Comparison of ENCODE assay signal across 17 cellular contexts in genomic region chrX:68835104-68835442, GRCh38. TPM values are rescaled to one million over a fixed set of nuclear protein-coding genes. Genes with fewer than 3 reads are reported as not detected.
DNase-seq lines count a peak whose midpoint lies in the region; ATAC-seq and TF ChIP-seq lines count a peak whose summit lies in the region.
"Had no signal": no experiment of that assay in that cellular context is flagged by ENCODE, and none has a peak within 500 bp of the region (broad histone marks: within the 10 kb centered on the region; RNA-seq: fewer than 3 reads in every experiment).

No MANE protein-coding gene starts in this region.

- H3K4me2 ChIP-seq in neural cell (ENCODE audit: low read length) = no peak overlapping the region

- intact Hi-C loops in MCF 10A (cut with micrococcal nuclease) (loop anchor here (10.0 kb wide), 1 partner anchor 100 kb away; no protein-coding TSS in a partner anchor), breast epithelium (cut with DNase I; ENCODE audit: low total_unique reads) (no loop called here), transverse colon (cut with DNase I; ENCODE audit: low total_unique reads) (no loop called here)

- TF ChIP-seq CTCF in MCF 10A (IDR thresholded peaks at IDR 0.05; ENCODE audit: unreplicated experiment) (no peak), breast epithelium (IDR thresholded peaks at IDR 0.05) (no peak), coronary artery (IDR thresholded peaks at IDR 0.05) (no peak), neural cell (IDR thresholded peaks at IDR 0.05; ENCODE audit: poor library complexity, severe bottlenecking) (no peak), transverse colon (IDR thresholded peaks at IDR 0.05) (no peak)

- H3K9me2 ChIP-seq in neural cell (ENCODE audit: insufficient read depth, low read length) = no peaks in the 10 kb centered on the region

- H2AFZ ChIP-seq in neural cell (ENCODE audit: low read depth, low read length) = no peak overlapping the region

- H3K9me3 Mint-ChIP-seq in MCF 10A (ENCODE audit: unreplicated experiment) = peaks cover 6% of the 10 kb centered on the region

- no peak overlapping the region for H3K4me3 Mint-ChIP-seq in MCF 10A (ENCODE audit: unreplicated experiment)
- H3K4me3 Mint-ChIP-seq: CD14-positive monocyte had no signal

- H3K27ac Mint-ChIP-seq in MCF 10A (ENCODE audit: low read depth, unreplicated experiment) = peak overlapping the region; percentile 74
- H3K27ac Mint-ChIP-seq: CD14-positive monocyte had no signal

- CTCF ChIA-PET in MCF 10A (lab: Yijun Ruan, JAX) = interaction anchor here (1.0 to 1.5 kb wide), 3 partner anchors 11 to 226 kb away, joined by 3 to 6 read pairs (median 4); no protein-coding TSS in a partner anchor

- ATAC-seq in HG03354 (IDR thresholded peaks at IDR 0.05; ENCODE audit: poor library complexity, severe bottlenecking, unreplicated experiment) = no peak
- ATAC-seq: PC-3, Right ventricle myocardium inferior had no signal

- H3K36me3 Mint-ChIP-seq in MCF 10A (ENCODE audit: insufficient read depth, unreplicated experiment) = peaks cover 16% of the 10 kb centered on the region

- H3K27me3 ChIP-seq in breast epithelium (peaks cover 0 to 61% of the 10 kb centered on the region in 2 donors), neural cell (ENCODE audit: insufficient read depth, low read depth, low read length) (no peaks in the 10 kb centered on the region), transverse colon (no peaks in the 10 kb centered on the region)

- no peaks in the 10 kb centered on the region for H3F3A ChIP-seq in neural cell (ENCODE audit: insufficient read depth, low read length, poor library complexity, severe bottlenecking)

- no peaks in the 10 kb centered on the region for H4K20me1 ChIP-seq in neural cell (ENCODE audit: insufficient read depth)

- POLR2A ChIA-PET in MCF 10A (lab: Yijun Ruan, JAX) = no interaction called here

- no peak for TF ChIP-seq RAD21 in neural cell (conservative IDR thresholded peaks at IDR 0.05)

- H3K9ac ChIP-seq in neural cell (ENCODE audit: low read length) = no peak overlapping the region

- peaks cover 12% of the 10 kb centered on the region for H3K4me1 Mint-ChIP-seq in MCF 10A (ENCODE audit: insufficient read depth, unreplicated experiment)

- in situ Hi-C loops in transverse colon (cut with MboI; ENCODE audit: low pct_ligation_motif_present in 1 of 4, low pct_unique_long_range_greater_than_20kb in 1 of 4, low sequenced_read_pairs in 3 of 4) = no loop called here

- no peak overlapping the region for H3K27ac ChIP-seq in breast epithelium
- H3K27ac ChIP-seq in coronary artery = no peak overlapping the region
- H3K27ac ChIP-seq in neural cell (ENCODE audit: low read length) = no peak overlapping the region
- peak overlapping the region; percentile 84 to 94 (median 87) for H3K27ac ChIP-seq in transverse colon

- H3K9me3 ChIP-seq in breast epithelium (no peaks in the 10 kb centered on the region), neural cell (ENCODE audit: low read length) (no peaks in the 10 kb centered on the region), transverse colon (no peaks in the 10 kb centered on the region)
- H3K9me3 ChIP-seq: Caco-2 had no signal

- 64% methylated on average over 3 of the region's 3 CpGs; no CpG with 5 or more reads in 1 of the 2 donors for WGBS in transverse colon (ENCODE audit: low coverage in 1 of 2), 2 donors

- H3K4me3 ChIP-seq in breast epithelium = no peak overlapping the region
- no peak overlapping the region for H3K4me3 ChIP-seq in coronary artery
- peak overlapping the region; percentile 28 for H3K4me3 ChIP-seq in neural cell (ENCODE audit: low read length)
- H3K4me3 ChIP-seq in transverse colon = no peak overlapping the region

- TF ChIP-seq EP300 in neural cell (conservative IDR thresholded peaks at IDR 0.05; ENCODE audit: poor library complexity, severe bottlenecking) = no peak
- no peak for TF ChIP-seq EP300 in transverse colon (IDR thresholded peaks at IDR 0.05; ENCODE audit: low read depth)

- no peaks in the 10 kb centered on the region for H3K4me1 ChIP-seq in breast epithelium
- peaks cover 7 to 40% (median 25%) of the 10 kb centered on the region in 4 donors for H3K4me1 ChIP-seq in transverse colon
- H3K4me1 ChIP-seq: Caco-2 had no signal

- BruUV-seq in MCF 10A (replicated peaks; lab: Mats Ljungman, UMichigan) = no TSS peak

- TF ChIP-seq POLR2A in breast epithelium (IDR thresholded peaks at IDR 0.05) (no peak), transverse colon (IDR thresholded peaks at IDR 0.05) (no peak)

- H3K79me2 ChIP-seq in neural cell (replicated peaks; ENCODE audit: insufficient read depth, low read length) = peaks cover 79% of the 10 kb centered on the region

- H3K27me3 Mint-ChIP-seq in MCF 10A (ENCODE audit: insufficient read depth, unreplicated experiment) = peaks cover 30% of the 10 kb centered on the region

- no peaks in the 10 kb centered on the region for H3K36me3 ChIP-seq in breast epithelium
- no peaks in the 10 kb centered on the region for H3K36me3 ChIP-seq in neural cell (ENCODE audit: insufficient read depth, low read length)
- H3K36me3 ChIP-seq in transverse colon = no peaks in the 10 kb centered on the region

- DNase-seq in MCF 10A (ENCODE audit: unreplicated experiment) = no peak
- DNase-seq in breast epithelium (ENCODE audit: low spot score in 2 of 2) = no peak
- DNase-seq in coronary artery (ENCODE audit: low spot score) = peak; percentile 35
- DNase-seq in transverse colon = no peak
- DNase-seq in retina = no peak
- no peak for DNase-seq in COLO829 (ENCODE audit: low spot score)
- DNase-seq: Caco-2, NCI-H1092, NCI-H1694, NCI-H2107, NCI-H345, NCI-H69, PC-3 had no signal

TF ChIP-seq in neural cell, 6 proteins besides CTCF, POLR2A, EP300 and RAD21:
- TF ChIP-seq SMC3 (conservative IDR thresholded peaks at IDR 0.05; ENCODE audit: poor library complexity) (no peak), MXI1 (conservative IDR thresholded peaks at IDR 0.05; ENCODE audit: poor library complexity, severe bottlenecking) (no peak), TAF1 (IDR thresholded peaks at IDR 0.05; ENCODE audit: low read depth) (no peak), EZH2 (IDR thresholded peaks at IDR 0.05; ENCODE audit: borderline replicate concordance, insufficient read depth, low read length, poor library complexity, severe bottlenecking) (no peak), REST (IDR thresholded peaks at IDR 0.05; ENCODE audit: borderline replicate concordance) (no peak)
TF ChIP-seq in neural cell: peak in this region for 0.

RNA-seq across cellular contexts. Expression of gene EFNB1, which starts 6.3 kb away (rescaled TPM):
- total RNA-seq in MCF 10A (2022) (38.9 and 42.9 TPM in 2 replicates), breast epithelium (10 to 100 TPM; 19.2 to 46.5 (median 41.4) TPM), transverse colon (10 to 100 TPM; 54.1 to 85.3 (median 69.0) TPM)
- 25.5 and 27.8 TPM in 2 replicates for polyA plus RNA-seq in neural cell
- polyA minus RNA-seq in neural cell = 34.5 and 38.5 TPM in 2 replicates

Comparison
In these comparisons a context has a peak if more than half of its experiments do, and no peak if none do; other contexts are left out.
1. H3K27ac ChIP-seq: peak in transverse colon (4 of 4); none in breast epithelium (0 of 2), coronary artery (0 of 2) and neural cell (single experiment).